20 cellular contexts compared by ENCODE assay signal in genomic region chr10:16814081-16814480, GRCh38. TPM values are rescaled to one million over a fixed set of nuclear protein-coding genes. Genes with fewer than 3 reads are reported as not detected.
A peak's percentile ranks its signal among the peaks of the same experiment; 100 is the strongest.
DNase-seq lines count a peak whose midpoint lies in the region; ATAC-seq and TF ChIP-seq lines count a peak whose summit lies in the region.
"Had no signal": no experiment of that assay in that cellular context is flagged by ENCODE, and none has a peak within 500 bp of the region (broad histone marks: within the 10 kb centered on the region; RNA-seq: fewer than 3 reads in every experiment).

No MANE protein-coding gene starts in this region.

- H3K36me3 Mint-ChIP-seq in activated naive CD8-positive, alpha-beta T cell = peaks cover 8% of the 10 kb centered on the region
- peaks cover 21% of the 10 kb centered on the region for H3K36me3 Mint-ChIP-seq in activated naive CD8-positive, alpha-beta T cell treated with anti-CD3 and anti-CD28 coated beads for 36 hours
- H3K36me3 Mint-ChIP-seq in CD4-positive, CD25-positive, alpha-beta regulatory T cell = peaks cover 17% of the 10 kb centered on the region
- peaks cover 6% of the 10 kb centered on the region for H3K36me3 Mint-ChIP-seq in T-helper 17 cell (ENCODE audit: low read depth)

- H3K4me1 Mint-ChIP-seq in activated naive CD8-positive, alpha-beta T cell (ENCODE audit: low read depth) = peaks cover 56% of the 10 kb centered on the region
- H3K4me1 Mint-ChIP-seq in activated naive CD8-positive, alpha-beta T cell treated with anti-CD3 and anti-CD28 coated beads for 36 hours = peaks cover 38% of the 10 kb centered on the region
- peaks cover 19 to 70% (median 50%) of the 10 kb centered on the region in 4 donors for H3K4me1 Mint-ChIP-seq in CD4-positive, CD25-positive, alpha-beta regulatory T cell
- H3K4me1 Mint-ChIP-seq in T-helper 17 cell = peaks cover 31% of the 10 kb centered on the region

- peaks cover 2% of the 10 kb centered on the region for H3K27me3 ChIP-seq in CD4-positive, CD25-positive, alpha-beta regulatory T cell (ENCODE audit: control insufficient read depth, insufficient read depth, low read length)
- H3K27me3 ChIP-seq in effector memory CD4-positive, alpha-beta T cell (replicated peaks; ENCODE audit: control insufficient read depth, insufficient read depth, low read length, poor library complexity, severe bottlenecking) = no peaks in the 10 kb centered on the region
- no peaks in the 10 kb centered on the region for H3K27me3 ChIP-seq in H7 (ENCODE audit: control insufficient read depth, insufficient read depth, low read length)

- H3K4me3 Mint-ChIP-seq in activated naive CD8-positive, alpha-beta T cell = peak overlapping the region; percentile 20
- no peak overlapping the region for H3K4me3 Mint-ChIP-seq in activated naive CD8-positive, alpha-beta T cell treated with anti-CD3 and anti-CD28 coated beads for 36 hours
- H3K4me3 Mint-ChIP-seq in CD4-positive, CD25-positive, alpha-beta regulatory T cell = peak overlapping the region in 2 of 4 donors; percentile 26 to 66
- H3K4me3 Mint-ChIP-seq in T-helper 17 cell = no peak overlapping the region
- H3K4me3 Mint-ChIP-seq: B cell; CD8-positive, alpha-beta T cell; IgD-negative memory B cell had no signal

- no peaks in the 10 kb centered on the region for H3K9me3 ChIP-seq in CD4-positive, CD25-positive, alpha-beta regulatory T cell (ENCODE audit: control insufficient read depth in 2 of 2, low read length in 2 of 2)
- no peaks in the 10 kb centered on the region for H3K9me3 ChIP-seq in T-helper 17 cell (ENCODE audit: control insufficient read depth, low read length, poor library complexity, severe bottlenecking)
- H3K9me3 ChIP-seq in effector memory CD4-positive, alpha-beta T cell (ENCODE audit: control insufficient read depth, low read length) = no peaks in the 10 kb centered on the region

- no peak overlapping the region for H3K27ac Mint-ChIP-seq in activated naive CD8-positive, alpha-beta T cell
- no peak overlapping the region for H3K27ac Mint-ChIP-seq in activated naive CD8-positive, alpha-beta T cell treated with anti-CD3 and anti-CD28 coated beads for 36 hours
- peak overlapping the region in 2 of 3 donors; percentile 38 to 54 for H3K27ac Mint-ChIP-seq in CD4-positive, CD25-positive, alpha-beta regulatory T cell
- H3K27ac Mint-ChIP-seq in T-helper 17 cell = peak overlapping the region; percentile 47
- H3K27ac Mint-ChIP-seq: B cell; CD8-positive, alpha-beta T cell; HFFc6; IgD-negative memory B cell had no signal

- no peak for DNase-seq in activated naive CD8-positive, alpha-beta T cell treated with anti-CD3 and anti-CD28 coated beads for 36 hours
- no peak for DNase-seq in CD4-positive, CD25-positive, alpha-beta regulatory T cell
- DNase-seq in T-helper 17 cell (no peak), erythroblast (lab: John Stamatoyannopoulos, UW) (peak; percentile 65 to 79), H7 (no peak), HPDE6-E6E7 (ENCODE audit: extremely low spot score) (no peak)
- DNase-seq in effector memory CD4-positive, alpha-beta T cell = no peak
- DNase-seq: Calu3; CD8-positive, alpha-beta T cell; DMS53; DND-41; EL; HCEC 1CT; HFFc6; KG1 had no signal

- ATAC-seq in CD4-positive, CD25-positive, alpha-beta regulatory T cell (ENCODE audit: low read depth in 2 of 2) = no peak
- ATAC-seq in T-helper 17 cell = no peak
- ATAC-seq: CD8-positive, alpha-beta T cell had no signal

- H3K27me3 Mint-ChIP-seq in activated naive CD8-positive, alpha-beta T cell = no peaks in the 10 kb centered on the region
- H3K27me3 Mint-ChIP-seq in activated naive CD8-positive, alpha-beta T cell treated with anti-CD3 and anti-CD28 coated beads for 36 hours = peaks cover 4% of the 10 kb centered on the region
- H3K27me3 Mint-ChIP-seq in CD4-positive, CD25-positive, alpha-beta regulatory T cell = no peaks in the 10 kb centered on the region
- no peaks in the 10 kb centered on the region for H3K27me3 Mint-ChIP-seq in T-helper 17 cell
- H3K27me3 Mint-ChIP-seq: B cell, IgD-negative memory B cell had no signal

- H3K27ac ChIP-seq in CD4-positive, CD25-positive, alpha-beta regulatory T cell (ENCODE audit: insufficient read depth, low read length, poor library complexity, severe bottlenecking) = no peak overlapping the region
- no peak overlapping the region for H3K27ac ChIP-seq in effector memory CD4-positive, alpha-beta T cell (ENCODE audit: insufficient read depth, low read length, poor library complexity, severe bottlenecking)
- H3K27ac ChIP-seq: C4-2B, HL-60 had no signal

- no peaks in the 10 kb centered on the region for H3K9me3 Mint-ChIP-seq in activated naive CD8-positive, alpha-beta T cell (ENCODE audit: low read depth)
- H3K9me3 Mint-ChIP-seq in activated naive CD8-positive, alpha-beta T cell treated with anti-CD3 and anti-CD28 coated beads for 36 hours = no peaks in the 10 kb centered on the region
- peaks cover 0 to 2% (median 0%) of the 10 kb centered on the region in 7 donors for H3K9me3 Mint-ChIP-seq in CD4-positive, CD25-positive, alpha-beta regulatory T cell
- H3K9me3 Mint-ChIP-seq: CD8-positive, alpha-beta T cell; HFFc6; IgD-negative memory B cell had no signal

- no peak overlapping the region for H3K4me3 ChIP-seq in CD4-positive, CD25-positive, alpha-beta regulatory T cell (ENCODE audit: low read depth, low read length)
- no peak overlapping the region for H3K4me3 ChIP-seq in effector memory CD4-positive, alpha-beta T cell (ENCODE audit: insufficient read depth, low read depth, low read length, poor library complexity, severe bottlenecking)
- no peak overlapping the region for H3K4me3 ChIP-seq in H7 (ENCODE audit: insufficient read depth, low read depth, low read length)

- H3K4me1 ChIP-seq in CD4-positive, CD25-positive, alpha-beta regulatory T cell (ENCODE audit: control insufficient read depth, insufficient read depth, low read length, poor library complexity, severe bottlenecking) = peaks cover 38% of the 10 kb centered on the region
- H3K4me1 ChIP-seq in effector memory CD4-positive, alpha-beta T cell (ENCODE audit: control insufficient read depth, insufficient read depth, low read length, poor library complexity, severe bottlenecking) = peaks cover 11% of the 10 kb centered on the region

- TF ChIP-seq POLR2A in erythroblast (IDR thresholded peaks at IDR 0.05; ENCODE audit: low read length) = no peak

- peaks cover 7% of the 10 kb centered on the region for H3K36me3 ChIP-seq in CD4-positive, CD25-positive, alpha-beta regulatory T cell (ENCODE audit: control insufficient read depth, insufficient read depth, low read length)
- no peaks in the 10 kb centered on the region for H3K36me3 ChIP-seq in effector memory CD4-positive, alpha-beta T cell (ENCODE audit: control insufficient read depth, insufficient read depth, low read length)
- no peaks in the 10 kb centered on the region for H3K36me3 ChIP-seq in H7 (replicated peaks; ENCODE audit: control insufficient read depth, insufficient read depth, low read length)

RNA-seq across cellular contexts. Expression of gene RSU1, which starts 3.1 kb away (rescaled TPM):
- total RNA-seq in activated naive CD8-positive, alpha-beta T cell treated with anti-CD3 and anti-CD28 coated beads for 36 hours = 10 to 100 TPM; 56.7 to 59.5 TPM
- total RNA-seq in CD4-positive, CD25-positive, alpha-beta regulatory T cell = 69.2 TPM
- 100 to 1,000 TPM; 117 to 165 (median 146) TPM for polyA plus RNA-seq in CD4-positive, CD25-positive, alpha-beta regulatory T cell
- 10 to 100 TPM; 60.1 to 72.5 TPM for total RNA-seq in T-helper 17 cell
- total RNA-seq in H7 (2014; rRNA removed; shearing (Covaris generic)) = 53.4 and 64.9 TPM in 2 replicates

Comparison
In these comparisons a context has a peak if more than half of its experiments do, and no peak if none do; other contexts are left out.
1. H3K27ac Mint-ChIP-seq: peak in CD4-positive, CD25-positive, alpha-beta regulatory T cell (2 of 3) and T-helper 17 cell (single experiment); none in activated naive CD8-positive, alpha-beta T cell (single experiment) and activated naive CD8-positive, alpha-beta T cell treated with anti-CD3 and anti-CD28 coated beads for 36 hours (single experiment).
2. DNase-seq: peak in erythroblast (2 of 2); none in activated naive CD8-positive, alpha-beta T cell treated with anti-CD3 and anti-CD28 coated beads for 36 hours (single experiment), CD4-positive, CD25-positive, alpha-beta regulatory T cell (0 of 3), T-helper 17 cell (0 of 3), effector memory CD4-positive, alpha-beta T cell (0 of 3), H7 (single experiment) and HPDE6-E6E7 (single experiment).